In the genomic region with DNA sequence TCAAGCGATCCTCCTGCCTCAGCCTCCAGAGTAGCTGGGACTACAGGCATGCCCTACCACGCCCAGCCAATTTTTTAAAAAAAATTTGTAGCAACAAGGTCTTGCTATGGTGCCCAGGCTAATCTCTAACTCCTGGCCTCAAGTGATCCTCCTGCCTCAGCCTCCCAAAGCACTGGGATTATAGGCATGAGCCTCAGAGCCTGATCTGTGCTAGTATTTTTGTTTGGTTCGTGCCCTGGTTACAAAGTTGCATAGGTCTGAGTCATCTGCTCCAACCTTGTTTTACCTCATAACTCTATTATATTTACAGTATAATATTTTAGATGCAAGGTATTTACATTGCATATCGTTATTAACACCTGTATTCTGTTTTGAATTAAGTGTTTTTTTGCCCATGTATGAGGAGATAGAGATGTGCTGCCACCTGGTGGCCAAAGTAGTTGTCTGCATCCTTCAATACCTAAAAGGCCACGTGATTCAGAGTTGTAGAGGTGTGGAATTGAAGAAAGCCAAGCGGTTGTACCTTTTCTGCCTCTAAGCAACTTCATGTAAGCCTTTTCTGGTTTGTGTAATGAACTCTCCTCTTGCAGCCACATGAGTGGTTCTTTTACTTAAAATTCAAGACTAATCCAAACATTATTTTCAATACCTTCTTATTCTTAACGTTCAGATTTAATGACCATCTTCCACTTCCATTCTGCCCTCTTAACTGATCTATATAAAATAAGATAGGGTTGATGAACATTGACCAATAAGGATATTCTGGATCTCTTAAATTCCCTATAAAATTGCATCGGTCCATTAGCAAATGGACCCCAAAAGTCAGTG, we compare ENCODE assay signal across 8 cellular contexts. TPM values are rescaled to one million over a fixed set of nuclear protein-coding genes. Genes with fewer than 3 reads are reported as not detected.
DNase-seq lines count a peak whose midpoint lies in the region; ATAC-seq and TF ChIP-seq lines count a peak whose summit lies in the region.

No MANE protein-coding gene starts in this region.

- H3K9ac ChIP-seq in colonic mucosa (ENCODE audit: low read depth in 2 of 2, low read length in 2 of 2) = no peak overlapping the region

- peak; percentile 49 for DNase-seq in 8988T
- peak; percentile 16 for DNase-seq in NCI-H446 treated with DMSO at 0.1 percent for 48 hours (lab: John Stamatoyannopoulos, UW)
- peak; percentile 84 for DNase-seq in activated CD4-positive, alpha-beta T cell treated with anti-CD3 and anti-CD28 coated beads for 48 hours
- DNase-seq in colonic mucosa = peak; percentile 77
- peak; percentile 72 for DNase-seq in lower lobe of right lung
- DNase-seq in stimulated activated CD8-positive, alpha-beta memory T cell treated with anti-CD3 and anti-CD28 coated beads, Interleukin-12 subunit alpha, Interleukin-12 subunit beta, amount 100 ng/mL, for 4 hours (ENCODE audit: low read depth) = peak; percentile 41

- peak; percentile 92 for TF ChIP-seq CTCF in colonic mucosa (IDR thresholded peaks at IDR 0.05)
- TF ChIP-seq CTCF in lower lobe of right lung (IDR thresholded peaks at IDR 0.05) = peak; percentile 92

- intact Hi-C loops in colonic mucosa (cut with DNase I) (loop anchor here (5.0 to 10.0 kb wide), 4 partner anchors 154 to 497 kb away; no protein-coding TSS in a partner anchor), lower lobe of right lung (cut with DNase I) (no loop called here)

- H3K9me3 ChIP-seq in colonic mucosa = no peaks in the 10 kb centered on the region
- no peaks in the 10 kb centered on the region for H3K9me3 ChIP-seq in lower lobe of right lung

- ATAC-seq in GM18505 (IDR thresholded peaks at IDR 0.05; ENCODE audit: unreplicated experiment) (peak; percentile 52), HG03378 (IDR thresholded peaks at IDR 0.05; ENCODE audit: unreplicated experiment) (peak; percentile 84), lower lobe of right lung (peak; percentile 86 to 89)

- H3K4me1 ChIP-seq in colonic mucosa (no peaks in the 10 kb centered on the region), lower lobe of right lung (no peaks in the 10 kb centered on the region)

- H3K4me3 ChIP-seq in colonic mucosa (no peak overlapping the region), lower lobe of right lung (no peak overlapping the region)

- H3K27ac ChIP-seq in colonic mucosa = no peak overlapping the region
- no peak overlapping the region for H3K27ac ChIP-seq in lower lobe of right lung

- H3K36me3 ChIP-seq in colonic mucosa (no peaks in the 10 kb centered on the region), lower lobe of right lung (peaks cover 3% of the 10 kb centered on the region)

- H3K27me3 ChIP-seq in colonic mucosa (no peaks in the 10 kb centered on the region), lower lobe of right lung (ENCODE audit: low read depth) (no peaks in the 10 kb centered on the region)

- no peak for TF ChIP-seq POLR2A in GM18505 (IDR thresholded peaks at IDR 0.05; ENCODE audit: borderline replicate concordance, extremely low read depth, insufficient read depth, insufficient read length)

RNA-seq across cellular contexts. Expression of a gene that starts 19.9 kb away (rescaled TPM):
- total RNA-seq in colonic mucosa = 1 to 10 TPM in 1 of 2 donors, not detected in 1; 1.6 TPM
- total RNA-seq in lower lobe of right lung = 1.2 TPM

Comparison
In these comparisons a context has a peak if more than half of its experiments do, and no peak if none do; other contexts are left out.
1. DNase-seq: peak in every context shown above with its lines; median percentile 84 in activated CD4-positive, alpha-beta T cell treated with anti-CD3 and anti-CD28 coated beads for 48 hours; 77 in colonic mucosa; 72 in lower lobe of right lung; 49 in 8988T; 41 in stimulated activated CD8-positive, alpha-beta memory T cell treated with anti-CD3 and anti-CD28 coated beads, Interleukin-12 subunit alpha, Interleukin-12 subunit beta, amount 100 ng/mL, for 4 hours; 16 in NCI-H446 treated with DMSO at 0.1 percent for 48 hours.